Comparison of ENCODE assay signal across 24 cellular contexts in genomic region chr10:81847675-81848074, GRCh38. TPM values are rescaled to one million over a fixed set of nuclear protein-coding genes. Genes with fewer than 3 reads are reported as not detected.
DNase-seq lines count a peak whose midpoint lies in the region; FAIRE-seq and TF ChIP-seq lines count a peak whose summit lies in the region.
"Had no signal": no experiment of that assay in that cellular context is flagged by ENCODE, and none has a peak within 500 bp of the region (broad histone marks: within the 10 kb centered on the region; RNA-seq: fewer than 3 reads in every experiment).

No MANE protein-coding gene starts in this region.

- peaks cover 1% of the 10 kb centered on the region for H3K27me3 Mint-ChIP-seq in endodermal cell (ENCODE audit: insufficient read depth)
- H3K27me3 Mint-ChIP-seq: CD4-positive, alpha-beta T cell had no signal

- TF ChIP-seq POLR2A in H54 (IDR thresholded peaks at IDR 0.05; ENCODE audit: low read depth, low read length) = no peak

- peak; percentile 48 for DNase-seq in H7
- DNase-seq in endodermal cell = peak; percentile 62
- DNase-seq in iPS-NIHi7 (ENCODE audit: extremely low spot score) = peak; percentile 56
- DNase-seq in renal cortical epithelial cell (ENCODE audit: low read depth) = peak; percentile 53
- no peak for DNase-seq in C1 segment of cervical spinal cord (lab: John Stamatoyannopoulos, UW)
- DNase-seq in COLO668 (lab: John Stamatoyannopoulos, UW; ENCODE audit: unreplicated experiment) = no peak
- no peak for DNase-seq in H54 (ENCODE audit: insufficient read length, low spot score)
- no peak for DNase-seq in stimulated activated CD4-positive, alpha-beta T cell treated with anti-CD3 and anti-CD28 coated beads, Interleukin-2, amount 100 ng/mL, for 24 hours
- DNase-seq: CD4-positive, alpha-beta T cell; DND-41; GF-D8; GM23248; HFFc6; NCI-H1436 treated with DMSO at 0.1 percent for 48 hours; NCI-H2029 treated with DMSO at 0.1 percent for 48 hours; NCI-H2171 treated with DMSO at 0.1 percent for 48 hours; NCI-H748 treated with DMSO at 0.1 percent for 48 hours; PC-3 had no signal

- H3K36me3 Mint-ChIP-seq in endodermal cell (ENCODE audit: low read depth) = no peaks in the 10 kb centered on the region

- no peak overlapping the region for H3K27ac ChIP-seq in endodermal cell (ENCODE audit: low read depth, low read length)
- H3K27ac ChIP-seq: GM23248, KMS-11 had no signal

- H3K27me3 ChIP-seq in H7 (ENCODE audit: control insufficient read depth, insufficient read depth, low read length) (no peaks in the 10 kb centered on the region), endodermal cell (ENCODE audit: control insufficient read depth, insufficient read depth, low read length, poor library complexity, severe bottlenecking) (no peaks in the 10 kb centered on the region)

- H3K4me3 ChIP-seq in H7 (ENCODE audit: insufficient read depth, low read depth, low read length) (no peak overlapping the region), endodermal cell (ENCODE audit: low read length) (no peak overlapping the region)
- H3K4me3 ChIP-seq: GM23248 had no signal

- no peak for TF ChIP-seq CTCF in endodermal cell (conservative IDR thresholded peaks at IDR 0.05)

- WGBS in endodermal cell (ENCODE audit: insufficient coverage in 1 of 2, insufficient read length in 1 of 2), 2 experiments = 20 to 45% methylated on average over 1 to 2 of the region's 2 CpGs

- H3K9me3 Mint-ChIP-seq in endodermal cell = no peaks in the 10 kb centered on the region
- H3K9me3 Mint-ChIP-seq: CD4-positive, alpha-beta T cell had no signal

- peak overlapping the region; percentile 6 for H3K27ac Mint-ChIP-seq in endodermal cell
- H3K27ac Mint-ChIP-seq: CD4-positive, alpha-beta T cell; HFFc6 had no signal

- H3K9ac ChIP-seq in endodermal cell (ENCODE audit: extremely low read depth, low read length, poor library complexity, severe bottlenecking) = no peak overlapping the region
- H3K9ac ChIP-seq: GM23248, KMS-11 had no signal

- H3K4me1 Mint-ChIP-seq in endodermal cell = peaks cover 4% of the 10 kb centered on the region

- H3K4me1 ChIP-seq in endodermal cell (ENCODE audit: control insufficient read depth, insufficient read depth, low read length) = no peaks in the 10 kb centered on the region

- no peaks in the 10 kb centered on the region for H3K9me3 ChIP-seq in endodermal cell (ENCODE audit: control insufficient read depth, low read length)

- no peak for FAIRE-seq in H54 (lab: Jason Lieb, UNC)
- FAIRE-seq: D721Med, GM12891, GM18507 had no signal

- H3K36me3 ChIP-seq in H7 (replicated peaks; ENCODE audit: control insufficient read depth, insufficient read depth, low read length) (no peaks in the 10 kb centered on the region), endodermal cell (ENCODE audit: control insufficient read depth, insufficient read depth, low read length) (no peaks in the 10 kb centered on the region)

- no peak overlapping the region for H3K4me3 Mint-ChIP-seq in endodermal cell
- H3K4me3 Mint-ChIP-seq: CD4-positive, alpha-beta T cell; HFFc6 had no signal

RNA-seq across cellular contexts. Expression of gene NRG3, which starts 27.3 kb away (rescaled TPM):
- total RNA-seq in H7 (2014; rRNA removed; shearing (Covaris generic)) = 0.62 and 0.78 TPM in 2 replicates
- total RNA-seq in endodermal cell = 1 to 10 TPM; 1.7 to 2.3 TPM
- 3.2 TPM for polyA plus RNA-seq in endodermal cell (2013, experiment 1 of 2)
- polyA plus RNA-seq in endodermal cell (2013, experiment 2 of 2) = 4.3 TPM
- 0.05 and 0.87 TPM in 2 replicates for total RNA-seq in renal cortical epithelial cell
- total RNA-seq: CD4-positive, alpha-beta T cell; GM23248; HFFc6; M059J; NCI-H460; PC-3 had no signal
- polyA plus RNA-seq: GM23248 had no signal

Comparison
In these comparisons a context has a peak if more than half of its experiments do, and no peak if none do; other contexts are left out.
1. DNase-seq: peak in H7 (single experiment), endodermal cell (single experiment), iPS-NIHi7 (single experiment) and renal cortical epithelial cell (single experiment); none in C1 segment of cervical spinal cord (0 of 14), COLO668 (single experiment), H54 (single experiment) and stimulated activated CD4-positive, alpha-beta T cell treated with anti-CD3 and anti-CD28 coated beads, Interleukin-2, amount 100 ng/mL, for 24 hours (0 of 2).